ENCODE assay signal across 1 cellular context in genomic region chr6:42210551-42210950, GRCh38.
TF ChIP-seq lines count a peak whose summit lies in the region.

No MANE protein-coding gene starts in this region.

TF ChIP-seq in SK-N-SH treated with all-trans-retinoic acid at 6 μM for 48 hours, 23 proteins besides CTCF, POLR2A, EP300 and RAD21 (continued from another document):
- TF ChIP-seq TSHZ2 (CRISPR knock-in tag; IDR thresholded peaks at IDR 0.05) = peak; percentile 90
TF ChIP-seq in SK-N-SH treated with all-trans-retinoic acid at 6 μM for 48 hours: peak in this region for 15.
